8 cellular contexts compared by ENCODE assay signal in genomic region chr2:240566203-240567136, GRCh38. TPM values are rescaled to one million over a fixed set of nuclear protein-coding genes. Genes with fewer than 3 reads are reported as not detected.
DNase-seq lines count a peak whose midpoint lies in the region; ATAC-seq and TF ChIP-seq lines count a peak whose summit lies in the region.

No MANE protein-coding gene starts in this region.

- H3K27me3 ChIP-seq in right cardiac atrium (ENCODE audit: control insufficient read depth, insufficient read depth) = no peaks in the 10 kb centered on the region

- H3K36me3 Mint-ChIP-seq in T-helper 1 cell treated with Interleukin-12 subunit alpha and Interleukin-12 subunit beta and Interleukin-4 antibody, amounts not matched to agents 30 μg/mL and 1 μg/mL, for 36 hours (ENCODE audit: low read depth) = peaks cover 35% of the 10 kb centered on the region

- no peaks in the 10 kb centered on the region for H3K9me3 ChIP-seq in right cardiac atrium (ENCODE audit: control insufficient read depth, low read length)

- 11% methylated on average over 49 of the region's 53 CpGs for WGBS in right cardiac atrium

- DNase-seq in NCI-H1048 (lab: John Stamatoyannopoulos, UW) (peak; percentile 75), amniotic stem cell (lab: John Stamatoyannopoulos, UW) (peak; percentile 14), right cardiac atrium (peak; percentile 95 to 98 (median 98)), sciatic nerve (ENCODE audit: low spot score) (peak; percentile 96), NCI-H128 (lab: John Stamatoyannopoulos, UW; ENCODE audit: unreplicated experiment) (no peak)

- H3K27ac Mint-ChIP-seq in T-helper 1 cell treated with Interleukin-12 subunit alpha and Interleukin-12 subunit beta and Interleukin-4 antibody, amounts not matched to agents 30 μg/mL and 1 μg/mL, for 36 hours = peak overlapping the region; percentile 99

- no peaks in the 10 kb centered on the region for H3K27me3 Mint-ChIP-seq in T-helper 1 cell treated with Interleukin-12 subunit alpha and Interleukin-12 subunit beta and Interleukin-4 antibody, amounts not matched to agents 30 μg/mL and 1 μg/mL, for 36 hours (ENCODE audit: low read depth)

- H3K27ac ChIP-seq in right cardiac atrium (ENCODE audit: low read length) = peak overlapping the region; percentile 79

- peaks cover 61% of the 10 kb centered on the region for H3K4me1 Mint-ChIP-seq in T-helper 1 cell treated with Interleukin-12 subunit alpha and Interleukin-12 subunit beta and Interleukin-4 antibody, amounts not matched to agents 30 μg/mL and 1 μg/mL, for 36 hours (ENCODE audit: low read depth)

- intact Hi-C loops in right cardiac atrium (cut with DNase I) (no loop called here), sciatic nerve (cut with DNase I) (no loop called here)

- peak; percentile 76 for TF ChIP-seq CTCF in GM12873 (IDR thresholded peaks at IDR 0.05; ENCODE audit: insufficient read depth, low read depth, low read length, missing control alignments)

- H3K4me3 Mint-ChIP-seq in T-helper 1 cell treated with Interleukin-12 subunit alpha and Interleukin-12 subunit beta and Interleukin-4 antibody, amounts not matched to agents 30 μg/mL and 1 μg/mL, for 36 hours = peak overlapping the region; percentile 94

- peaks cover 17% of the 10 kb centered on the region for H3K4me1 ChIP-seq in right cardiac atrium (ENCODE audit: control insufficient read depth, insufficient read depth, low read length)

- ATAC-seq in HG02571 (IDR thresholded peaks at IDR 0.05; ENCODE audit: unreplicated experiment) (peak; percentile 41), right cardiac atrium (peak; percentile 87 to 90), sciatic nerve (peak; percentile 90)

- no peaks in the 10 kb centered on the region for H3K9me3 Mint-ChIP-seq in T-helper 1 cell treated with Interleukin-12 subunit alpha and Interleukin-12 subunit beta and Interleukin-4 antibody, amounts not matched to agents 30 μg/mL and 1 μg/mL, for 36 hours

- H3K4me3 ChIP-seq in right cardiac atrium (ENCODE audit: low read length) = peak overlapping the region; percentile 6

RNA-seq across cellular contexts. Expression of gene RNPEPL1, which starts 1.8 kb away (rescaled TPM):
- total RNA-seq in right cardiac atrium (10 to 100 TPM; 40.4 to 61.6 (median 58.0) TPM), sciatic nerve (38.8 TPM)
- polyA plus RNA-seq in right cardiac atrium = 108 TPM

RNA-seq across cellular contexts. Expression of gene DUSP28, which starts 6.3 kb away (rescaled TPM):
- total RNA-seq in right cardiac atrium (10 to 100 TPM in 3 of 4 donors, 1 to 10 TPM in 1; 9.6 to 14.9 (median 11.7) TPM), sciatic nerve (4.5 TPM)
- polyA plus RNA-seq in right cardiac atrium = 10.9 TPM

RNA-seq across cellular contexts. Expression of gene ANKMY1, which starts 8.7 kb away (rescaled TPM):
- total RNA-seq in right cardiac atrium = 1 to 10 TPM; 7.3 to 8.0 (median 7.6) TPM
- 3.5 TPM for polyA plus RNA-seq in right cardiac atrium
- 30.7 TPM for total RNA-seq in sciatic nerve

RNA-seq across cellular contexts. Expression of gene CAPN10, which starts 20.1 kb away (rescaled TPM):
- total RNA-seq in right cardiac atrium = 10 to 100 TPM; 21.2 to 44.3 (median 36.2) TPM
- polyA plus RNA-seq in right cardiac atrium = 40.1 TPM
- total RNA-seq in sciatic nerve = 37.2 TPM

RNA-seq across cellular contexts. Expression of gene GPR35, which starts 58.8 kb away (rescaled TPM):
- total RNA-seq in right cardiac atrium (1 to 10 TPM in 2 of 4 donors, under 1 TPM in 2; 0.53 to 1.4 (median 1.0) TPM), sciatic nerve (3.2 TPM)
- 0.84 TPM for polyA plus RNA-seq in right cardiac atrium
